8 cellular contexts compared by ENCODE assay signal in the genomic region with DNA sequence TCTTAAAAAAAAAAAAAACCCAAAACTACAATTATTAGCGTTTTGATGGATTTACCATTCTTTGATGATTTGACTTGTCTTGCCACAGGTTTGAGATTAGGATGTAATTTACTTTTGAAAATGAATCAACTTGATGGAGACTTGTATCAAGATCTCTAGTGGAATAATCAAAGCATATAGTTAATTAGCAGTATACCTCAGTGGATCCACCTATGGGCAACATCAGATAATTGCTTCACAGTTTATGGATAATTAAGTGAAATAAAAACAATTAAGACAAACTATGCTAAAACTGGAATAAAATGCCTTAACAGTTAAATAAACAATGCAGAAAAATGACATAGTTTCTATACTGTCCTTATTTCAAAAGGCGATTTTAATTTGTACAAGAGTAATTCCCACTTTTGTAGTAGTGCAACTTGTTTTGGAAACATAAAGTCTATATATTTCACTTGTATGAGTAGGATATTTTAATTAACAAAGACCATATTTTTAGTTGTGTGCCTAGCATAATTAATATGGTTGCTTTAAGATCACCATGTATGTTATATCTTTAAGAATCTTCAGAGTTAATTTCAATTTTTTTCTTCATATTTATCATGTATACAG. TPM values are rescaled to one million over a fixed set of nuclear protein-coding genes. Genes with fewer than 3 reads are reported as not detected.
DNase-seq lines count a peak whose midpoint lies in the region; ATAC-seq and TF ChIP-seq lines count a peak whose summit lies in the region.

No MANE protein-coding gene starts in this region.

- CTCF ChIA-PET in Caco-2 (lab: Charles Lee) = no interaction called here

- peak; percentile 45 for TF ChIP-seq CTCF in C4-2B (conservative IDR thresholded peaks at IDR 0.05)
- TF ChIP-seq CTCF in adrenal gland (IDR thresholded peaks at IDR 0.05) = peak in 5 of 6 experiments; percentile 3 to 41 (median 21)
- no peak for TF ChIP-seq CTCF in Caco-2 (IDR thresholded peaks at IDR 0.05; ENCODE audit: insufficient read depth in 1 of 2, low read depth in 1 of 2, low read length in 1 of 2, severe bottlenecking in 1 of 2, unreplicated experiment in 1 of 2)

- no peaks in the 10 kb centered on the region for H3K4me1 Mint-ChIP-seq in Caco-2 (ENCODE audit: low read depth, unreplicated experiment)

- 54 to 60% (median 57%) methylated on average over 2 of the region's 2 CpGs for WGBS in adrenal gland, 4 donors

- peaks cover 10% of the 10 kb centered on the region for H3K27me3 Mint-ChIP-seq in Caco-2 (ENCODE audit: insufficient read depth, unreplicated experiment)

- H3K4me1 ChIP-seq in adrenal gland (replicated peaks in 1 of 2) (peaks cover 18 to 34% of the 10 kb centered on the region in 2 donors), Caco-2 (0 out of 2 replicates have a peak, but pooled peaks cover 5% of the 10 kb centered on the region)

- peaks cover 0 to 13% of the 10 kb centered on the region in 2 donors for H3K36me3 ChIP-seq in adrenal gland (replicated peaks in 1 of 2)
- H3K36me3 ChIP-seq in Caco-2 (ENCODE audit: control insufficient read depth, insufficient read depth, low read length) = no peaks in the 10 kb centered on the region

- intact Hi-C loops in adrenal gland (cut with DNase I) = loop anchor here in 1 of 2 donors (10.0 kb wide), 1 partner anchor 1352 kb away; no protein-coding TSS in a partner anchor
- intact Hi-C loops in Caco-2 (cut with micrococcal nuclease; ENCODE audit: unreplicated experiment) = no loop called here

- TF ChIP-seq POLR2A in adrenal gland (IDR thresholded peaks at IDR 0.05) = no peak

- POLR2A ChIA-PET in Caco-2 (lab: Charles Lee) = no interaction called here

- peak; percentile 21 for DNase-seq in HT1080 (ENCODE audit: low read depth)
- no peak for DNase-seq in adrenal gland
- peak; percentile 48 to 50 for DNase-seq in lung microvascular endothelial cell (ENCODE audit: low read depth in 2 of 2)
- DNase-seq in NCI-H1694 (lab: John Stamatoyannopoulos, UW) = no peak
- DNase-seq in Caco-2 = no peak

- H3K4me3 Mint-ChIP-seq in Caco-2 (ENCODE audit: unreplicated experiment) = no peak overlapping the region

- no peaks in the 10 kb centered on the region for H3K36me3 Mint-ChIP-seq in Caco-2 (ENCODE audit: insufficient read depth, unreplicated experiment)

- H3K27ac ChIP-seq in C4-2B (no peak overlapping the region), adrenal gland (peak overlapping the region in 1 of 5 donors; percentile 100)

- ATAC-seq in HG03039 (IDR thresholded peaks at IDR 0.05; ENCODE audit: unreplicated experiment) = no peak
- ATAC-seq in HG02610 (IDR thresholded peaks at IDR 0.05; ENCODE audit: unreplicated experiment) = no peak

- H3K9me3 Mint-ChIP-seq in Caco-2 (ENCODE audit: unreplicated experiment) = no peaks in the 10 kb centered on the region

- no peaks in the 10 kb centered on the region for H3K27me3 ChIP-seq in adrenal gland
- H3K27me3 ChIP-seq in Caco-2 (replicated peaks; ENCODE audit: control insufficient read depth, insufficient read depth, low read length) = no peaks in the 10 kb centered on the region; the same call in 1 of the 2 replicates

- no TSS peak for BruUV-seq in Caco-2 (replicated peaks; lab: Mats Ljungman, UMichigan)

- no peaks in the 10 kb centered on the region for H3K9me3 ChIP-seq in adrenal gland (replicated peaks in 1 of 3)
- H3K9me3 ChIP-seq in Caco-2 = no peaks in the 10 kb centered on the region

- H3K27ac Mint-ChIP-seq in Caco-2 (ENCODE audit: unreplicated experiment) = no peak overlapping the region

- peak overlapping the region in 1 of 4 donors; percentile 93 for H3K4me3 ChIP-seq in adrenal gland
- no peak overlapping the region for H3K4me3 ChIP-seq in Caco-2 (ENCODE audit: low read depth, low read length)

RNA-seq across cellular contexts. Expression of a gene that starts 4.2 kb away (rescaled TPM):
- 4.6 and 7.5 TPM in 2 replicates for total RNA-seq in HT1080 (2014; rRNA removed; shearing (Covaris generic))
- 9.9 and 12.7 TPM in 2 replicates for polyA plus RNA-seq in HT1080 (2015; cell fraction: cytosol; rRNA removed)
- 23.1 and 23.7 TPM in 2 replicates for polyA plus RNA-seq in HT1080 (2015; cell fraction: nucleus; rRNA removed)
- 10 to 100 TPM in 5 of 8 donors, 1 to 10 TPM in 3; 6.3 to 15.8 (median 11.6) TPM for total RNA-seq in adrenal gland
- 1 to 10 TPM; 3.2 to 6.2 (median 5.9) TPM for polyA plus RNA-seq in adrenal gland
- total RNA-seq in lung microvascular endothelial cell = 5.0 and 7.5 TPM in 2 replicates
- 0.18 and 0.28 TPM in 2 replicates for total RNA-seq in Caco-2 (2022)

Comparison
In these comparisons a context has a peak if more than half of its experiments do, and no peak if none do; other contexts are left out.
1. CTCF ChIP-seq: peak in C4-2B (single experiment) and adrenal gland (5 of 6); none in Caco-2 (0 of 2).
2. DNase-seq: peak in HT1080 (single experiment) and lung microvascular endothelial cell (2 of 2); none in adrenal gland (0 of 7), NCI-H1694 (single experiment) and Caco-2 (0 of 2).